17 cellular contexts compared by ENCODE assay signal in genomic region chr2:105431367-105432088, GRCh38. TPM values are rescaled to one million over a fixed set of nuclear protein-coding genes. Genes with fewer than 3 reads are reported as not detected.
DNase-seq lines count a peak whose midpoint lies in the region; ATAC-seq and TF ChIP-seq lines count a peak whose summit lies in the region.
"Had no signal": no experiment of that assay in that cellular context is flagged by ENCODE, and none has a peak within 500 bp of the region (broad histone marks: within the 10 kb centered on the region; RNA-seq: fewer than 3 reads in every experiment).

No MANE protein-coding gene starts in this region.

- no peak for TF ChIP-seq RAD21 in SK-N-SH (IDR thresholded peaks at IDR 0.05; ENCODE audit: low read length)

- peak in 1 of 2 experiments; percentile 58; a peak in 2 of 4 replicates for TF ChIP-seq EP300 in SK-N-SH (IDR thresholded peaks at IDR 0.05; ENCODE audit: borderline replicate concordance in 1 of 2, low read depth in 1 of 2, low read length in 1 of 2)

- TF ChIP-seq CTCF in SK-N-SH (IDR thresholded peaks at IDR 0.05) (no peak), natural killer cell (IDR thresholded peaks at IDR 0.05) (no peak)

- H3K27ac Mint-ChIP-seq in natural killer cell: no peak overlapping the region
- H3K27ac Mint-ChIP-seq: activated CD4-positive, alpha-beta T cell treated with anti-CD3 and anti-CD28 coated beads for 36 hours; naive thymus-derived CD8-positive, alpha-beta T cell had no signal

- H3K4me3 Mint-ChIP-seq in natural killer cell: no peak overlapping the region
- H3K4me3 Mint-ChIP-seq: activated CD4-positive, alpha-beta T cell treated with anti-CD3 and anti-CD28 coated beads for 36 hours; naive thymus-derived CD8-positive, alpha-beta T cell had no signal

- no peaks in the 10 kb centered on the region for H3K36me3 Mint-ChIP-seq in natural killer cell
- H3K36me3 Mint-ChIP-seq: naive thymus-derived CD8-positive, alpha-beta T cell had no signal

- no peak overlapping the region for H2AFZ ChIP-seq in SK-N-SH (ENCODE audit: low read depth)

- peaks cover 7 to 16% of the 10 kb centered on the region in 2 donors for H3K27me3 Mint-ChIP-seq in natural killer cell (ENCODE audit: low read depth in 2 of 2)

- peaks cover 10 to 18% of the 10 kb centered on the region in 2 donors for H3K4me1 Mint-ChIP-seq in natural killer cell

- H3K9me3 Mint-ChIP-seq in natural killer cell: no peaks in the 10 kb centered on the region

- CTCF ChIA-PET in SK-N-SH (lab: Yijun Ruan, JAX): interaction anchor here (0.6 to 1.4 kb wide), 4 partner anchors 9 to 33 kb away, joined by 3 to 6 read pairs (median 3); partner anchors contain the start of gene FHL2

- H3K79me2 ChIP-seq in SK-N-SH (ENCODE audit: insufficient read depth): no peaks in the 10 kb centered on the region

- H3K27me3 ChIP-seq in SK-N-SH (ENCODE audit: insufficient read depth): 0 out of 2 replicates have a peak, but pooled peaks cover 4% of the 10 kb centered on the region
- H3K27me3 ChIP-seq: BLaER1 had no signal

- intact Hi-C loops in cardiac septum (cut with DNase I): loop anchor here (2.0 kb wide), 1 partner anchor 23 kb away; no protein-coding TSS in a partner anchor
- intact Hi-C loops in sciatic nerve (cut with DNase I): no loop called here
- intact Hi-C loops in natural killer cell (cut with micrococcal nuclease): no loop called here

- POLR2A ChIA-PET in SK-N-SH (lab: Yijun Ruan, JAX): no interaction called here

- peaks cover 0 to 17% of the 10 kb centered on the region in 2 experiments; a peak in 2 of 4 replicates for H3K4me1 ChIP-seq in SK-N-SH (ENCODE audit: control insufficient read depth in 1 of 2, insufficient read depth in 2 of 2, low read depth in 1 of 2, low read length in 1 of 2)

- 29% methylated on average over 4 of the region's 4 CpGs for WGBS in SK-N-SH (ENCODE audit: low lambda C conversion rate)

- H3K4me3 ChIP-seq in SK-N-SH (ENCODE audit: low read depth in 2 of 2, low read length in 1 of 2): no peak overlapping the region
- H3K4me3 ChIP-seq: BLaER1, K562, SK-N-MC had no signal

- H3K9me3 ChIP-seq in SK-N-SH: no peaks in the 10 kb centered on the region
- H3K9me3 ChIP-seq: BLaER1 had no signal

- H3K9me2 ChIP-seq in SK-N-SH: no peaks in the 10 kb centered on the region

- DNase-seq in GM03348 (ENCODE audit: low spot score): peak; percentile 47
- peak; percentile 37 for DNase-seq in SK-N-SH
- DNase-seq in cardiac septum (ENCODE audit: low spot score): peak; percentile 90
- DNase-seq in sciatic nerve (ENCODE audit: low spot score): peak; percentile 77
- DNase-seq in activated CD8-positive, alpha-beta memory T cell treated with anti-CD3 and anti-CD28 coated beads for 24 hours: no peak
- DNase-seq in DMS114 treated with DMSO at 0.1 percent for 48 hours (lab: John Stamatoyannopoulos, UW; ENCODE audit: unreplicated experiment): no peak
- DNase-seq in natural killer cell: no peak
- DNase-seq: activated CD4-positive, alpha-beta T cell treated with anti-CD3 and anti-CD28 coated beads for 36 hours; activated effector memory CD4-positive, alpha-beta T cell treated with Interleukin-2 at 50 U/mL for 16 hours; cortex of kidney; H7; naive thymus-derived CD8-positive, alpha-beta T cell; stimulated activated naive CD4-positive, alpha-beta T cell had no signal

- H3K27ac ChIP-seq in SK-N-SH (ENCODE audit: low read depth in 2 of 2, low read length in 1 of 2): peak overlapping the region in 1 of 2 experiments; percentile 47; a peak in 2 of 4 replicates
- H3K27ac ChIP-seq: BLaER1, SK-N-MC had no signal

- H3K36me3 ChIP-seq in SK-N-SH (replicated peaks in 1 of 2; ENCODE audit: control insufficient read depth in 1 of 2, insufficient read depth in 2 of 2, low read length in 1 of 2): no peaks in the 10 kb centered on the region
- H3K36me3 ChIP-seq: BLaER1 had no signal

- H3K9ac ChIP-seq in SK-N-SH: no peak overlapping the region
- H3K9ac ChIP-seq: BLaER1 had no signal

- no peaks in the 10 kb centered on the region for H3F3A ChIP-seq in SK-N-SH (replicated peaks; ENCODE audit: insufficient read depth)

- no peaks in the 10 kb centered on the region for H4K20me1 ChIP-seq in SK-N-SH (ENCODE audit: insufficient read depth)
- H4K20me1 ChIP-seq: BLaER1 had no signal

- ATAC-seq in sciatic nerve (peak; percentile 81), natural killer cell (no peak), HG02571 (IDR thresholded peaks at IDR 0.05; ENCODE audit: unreplicated experiment) (no peak)
- ATAC-seq: activated CD4-positive, alpha-beta T cell treated with anti-CD3 and anti-CD28 coated beads for 36 hours; K562; naive thymus-derived CD8-positive, alpha-beta T cell had no signal

- H3K4me2 ChIP-seq in SK-N-SH: no peak overlapping the region
- H3K4me2 ChIP-seq: BLaER1 had no signal

TF ChIP-seq in SK-N-SH, 30 proteins besides CTCF, POLR2A, EP300 and RAD21:
- TF ChIP-seq TCF12 (IDR thresholded peaks at IDR 0.05): peak; percentile 41; the same call in 1 of the 2 replicates
- no peak for TF ChIP-seq CHD2 (IDR thresholded peaks at IDR 0.05; ENCODE audit: low read length, partially characterized antibody)
- no peak; the same call in 1 of the 2 replicates for TF ChIP-seq NFIC (IDR thresholded peaks at IDR 0.05; ENCODE audit: borderline replicate concordance)
- TF ChIP-seq PBX3 (IDR thresholded peaks at IDR 0.05): peak; percentile 52; the same call in 1 of the 2 replicates

RNA-seq across cellular contexts. Expression of gene FHL2, which starts 32.7 kb away (rescaled TPM):
- 31.7 and 33.1 TPM in 2 replicates for polyA plus RNA-seq in SK-N-SH (2012; rRNA removed)
- polyA plus RNA-seq in SK-N-SH (2012; cell fraction: cytosol; rRNA removed): 25.7 and 28.6 TPM in 2 replicates
- polyA plus RNA-seq in SK-N-SH (2012; cell fraction: nucleus; rRNA removed): 23.6 and 27.0 TPM in 2 replicates
- total RNA-seq in cardiac septum: 467 TPM
- total RNA-seq in sciatic nerve: 208 TPM
- 1 to 10 TPM in 1 of 3 donors, under 1 TPM in 2; 0.26 to 1.3 (median 0.84) TPM for total RNA-seq in natural killer cell
- total RNA-seq: naive thymus-derived CD8-positive, alpha-beta T cell had no signal

Comparison
In these comparisons a context has a peak if more than half of its experiments do, and no peak if none do; other contexts are left out.
1. DNase-seq: peak in GM03348 (single experiment), SK-N-SH (single experiment), cardiac septum (single experiment) and sciatic nerve (single experiment); none in activated CD8-positive, alpha-beta memory T cell treated with anti-CD3 and anti-CD28 coated beads for 24 hours (single experiment), DMS114 treated with DMSO at 0.1 percent for 48 hours (single experiment) and natural killer cell (single experiment).
2. RNA of gene FHL2, which starts 32.7 kb away (total RNA-seq): 467 TPM in cardiac septum (single experiment) and 208 TPM in sciatic nerve (single experiment); 0.26 to 1.3 TPM in natural killer cell; every median in the first group is over 10 times any median in the second.